Comparison of ENCODE assay signal across 5 cellular contexts in the genomic region with DNA sequence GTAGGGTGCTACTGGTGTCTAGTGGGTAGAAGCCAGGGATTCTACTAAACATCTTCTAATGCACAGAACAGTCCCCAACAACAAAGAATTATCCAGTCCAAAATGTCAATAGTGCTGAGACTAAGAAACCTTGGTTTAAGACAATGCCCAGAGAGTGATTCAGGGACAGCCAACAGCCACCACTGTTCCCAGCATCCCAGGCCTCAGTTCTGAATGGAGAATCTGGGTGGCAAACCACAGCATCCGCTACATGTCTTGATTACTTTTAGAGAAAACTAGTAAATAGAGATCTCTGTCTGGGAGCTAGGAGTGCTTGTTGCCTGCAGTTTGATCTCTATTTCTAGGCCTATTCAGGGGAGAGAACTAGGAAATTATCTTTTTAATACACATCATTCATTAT. TPM values are rescaled to one million over a fixed set of nuclear protein-coding genes. Genes with fewer than 3 reads are reported as not detected.
"Had no signal": no experiment of that assay in that cellular context is flagged by ENCODE, and none has a peak within 500 bp of the region (broad histone marks: within the 10 kb centered on the region; RNA-seq: fewer than 3 reads in every experiment).

No MANE protein-coding gene starts in this region.

- ATAC-seq: GM23338 had no signal

- H3K27ac ChIP-seq: HL-60 had no signal

- H3K27ac Mint-ChIP-seq: GM23338, H9 had no signal

- H3K4me3 ChIP-seq: GM23338, K562 had no signal

- H3K4me3 Mint-ChIP-seq: GM23338, H9 had no signal

- H3K4me2 ChIP-seq: GM23338 had no signal

- H3K9me3 Mint-ChIP-seq: GM23338, H9 had no signal

- DNase-seq: H9, HCEC 1CT had no signal

RNA-seq across cellular contexts. Expression of gene LAYN, which starts 40.8 kb away (rescaled TPM):
- total RNA-seq: K562 had no signal
- polyA plus RNA-seq: K562 had no signal
